Comparison of ENCODE assay signal across 8 cellular contexts in genomic region chr16:67833418-67834241, GRCh38. TPM values are rescaled to one million over a fixed set of nuclear protein-coding genes. Genes with fewer than 3 reads are reported as not detected.
DNase-seq lines count a peak whose midpoint lies in the region; ATAC-seq, FAIRE-seq and TF ChIP-seq lines count a peak whose summit lies in the region.

No MANE protein-coding gene starts in this region.

- peaks cover 4 to 12% (median 9%) of the 10 kb centered on the region in 4 experiments for H3K36me3 ChIP-seq in H1 (ENCODE audit: control insufficient read depth in 2 of 4, insufficient read depth in 4 of 4, low read length in 3 of 4)
- peaks cover 26% of the 10 kb centered on the region for H3K36me3 ChIP-seq in mesodermal cell (ENCODE audit: control insufficient read depth, insufficient read depth, low read length)

- TF ChIP-seq EP300 in H1 (IDR thresholded peaks at IDR 0.05; ENCODE audit: borderline replicate concordance in 1 of 2, low read depth in 2 of 2, low read length in 2 of 2), result no peak

- peak overlapping the region; percentile 98 for H2AFZ ChIP-seq in H1 (ENCODE audit: low read length)

- no peak overlapping the region for H4K5ac ChIP-seq in H1 (ENCODE audit: insufficient read length, low read depth, low read length)

- DNase-seq in COR-L47 (lab: John Stamatoyannopoulos, UW) (peak; percentile 89), HT-29 (ENCODE audit: low spot score) (peak; percentile 89), NK-92 (lab: John Stamatoyannopoulos, UW; ENCODE audit: unreplicated experiment) (peak; percentile 30), H1 (ENCODE audit: low read depth in 1 of 2, low spot score in 2 of 2) (peak in 1 of 2 experiments; percentile 97)
- DNase-seq in activated CD8-positive, alpha-beta memory T cell treated with anti-CD3 and anti-CD28 coated beads for 48 hours (ENCODE audit: low read depth in 2 of 3, low spot score in 2 of 3), result peak; percentile 83 to 91 (median 86)
- DNase-seq in stimulated activated CD8-positive, alpha-beta memory T cell treated with anti-CD3 and anti-CD28 coated beads, Interleukin-15, amount 100 ng/mL, for 24 hours (ENCODE audit: low read depth), result peak; percentile 80

- no peak overlapping the region for H3K18ac ChIP-seq in H1 (ENCODE audit: extremely low read depth, low read length)

- no peak overlapping the region for H3K4ac ChIP-seq in H1 (replicated peaks; ENCODE audit: insufficient read length, low read depth, low read length)

- H2BK20ac ChIP-seq in H1 (ENCODE audit: low read length), result no peak overlapping the region

- H3K79me1 ChIP-seq in H1 (ENCODE audit: low read depth, low read length), result no peaks in the 10 kb centered on the region; the same call in 1 of the 2 replicates

- peaks cover 5% of the 10 kb centered on the region for H3K23me2 ChIP-seq in H1 (ENCODE audit: low read depth, low read length)

- CTCF ChIA-PET in H1 (lab: Charles Lee; ENCODE audit: partially characterized antibody), result interaction anchor here (0.6 to 11.6 kb wide), 14 partner anchors 7 to 359 kb away, joined by 3 to 100 read pairs (median 4); partner anchors contain the start of gene LCAT

- TF ChIP-seq RAD21 in H1 (IDR thresholded peaks at IDR 0.05 in 1 of 2, conservative IDR thresholded peaks at IDR 0.05 in 1 of 2; ENCODE audit: low read depth in 2 of 2, low read length in 2 of 2), result no peak

- H4K8ac ChIP-seq in H1 (ENCODE audit: extremely low read depth, insufficient read depth, low read length), result peak overlapping the region; percentile 72; the same call in 1 of the 2 replicates

- H4K91ac ChIP-seq in H1 (replicated peaks; ENCODE audit: insufficient read length, low read length), result no peak overlapping the region

- H3K9me3 ChIP-seq in H1 (ENCODE audit: insufficient read depth in 2 of 2, low read depth in 1 of 2, low read length in 1 of 2) (no peaks in the 10 kb centered on the region), mesodermal cell (ENCODE audit: control insufficient read depth, low read length) (no peaks in the 10 kb centered on the region)

- peak overlapping the region; percentile 62 to 78 (median 74) for H3K4me3 ChIP-seq in H1 (ENCODE audit: extremely low read depth in 1 of 4, insufficient read depth in 2 of 4, low read depth in 3 of 4, low read length in 4 of 4)
- H3K4me3 ChIP-seq in mesodermal cell (ENCODE audit: extremely low read depth, insufficient read depth, low read length, poor library complexity, severe bottlenecking), result peak overlapping the region; percentile 76

- H3K27ac ChIP-seq in H1 (ENCODE audit: low read depth, low read length), result no peak overlapping the region
- peak overlapping the region; percentile 41 for H3K27ac ChIP-seq in mesodermal cell (ENCODE audit: low read depth, low read length, severe bottlenecking)

- H2BK5ac ChIP-seq in H1 (ENCODE audit: low read depth, low read length), result no peak overlapping the region

- peak; percentile 65 for FAIRE-seq in H1 (lab: Jason Lieb, UNC)

- H3K4me1 ChIP-seq in H1 (replicated peaks in 1 of 4; ENCODE audit: control insufficient read depth in 3 of 4, insufficient read depth in 4 of 4, low read length in 3 of 4) (no peaks in the 10 kb centered on the region; a peak in 1 of 7 replicates), mesodermal cell (ENCODE audit: control insufficient read depth, insufficient read depth, low read length, poor library complexity, severe bottlenecking) (peaks cover 12% of the 10 kb centered on the region)

- no peak overlapping the region for H2BK120ac ChIP-seq in H1 (replicated peaks; ENCODE audit: low read depth, low read length)

- peaks cover 0 to 5% of the 10 kb centered on the region in 2 experiments; a peak in 1 of 4 replicates for H3K79me2 ChIP-seq in H1 (ENCODE audit: control insufficient read depth in 1 of 2, insufficient read depth in 2 of 2, low read length in 2 of 2)

- peak in 1 of 2 experiments; percentile 84; a peak in 2 of 3 replicates for TF ChIP-seq POLR2A in H1 (IDR thresholded peaks at IDR 0.05; ENCODE audit: control extremely low read depth in 1 of 2, low read depth in 2 of 2, low read length in 2 of 2)

- 3% methylated on average over 49 of the region's 49 CpGs; no CpG with 5 or more reads in 1 of the 2 experiments for WGBS in H1 (ENCODE audit: extremely low coverage in 1 of 2, insufficient coverage in 1 of 2, insufficient read length in 1 of 2, insufficient replicate concordance in 2 of 2, low coverage in 1 of 2, low lambda C conversion rate in 2 of 2, missing lambda C conversion rate in 1 of 2), 2 experiments
- 2% methylated on average over 42 to 48 of the region's 49 CpGs for WGBS in mesodermal cell (ENCODE audit: insufficient coverage in 2 of 2), 2 experiments

- peak in 1 of 3 experiments; percentile 7; a peak in 1 of 4 replicates for TF ChIP-seq CTCF in H1 (IDR thresholded peaks at IDR 0.05; ENCODE audit: control extremely low read depth in 1 of 3, insufficient read depth in 1 of 3, low read depth in 1 of 3, low read length in 3 of 3)

- H2BK15ac ChIP-seq in H1 (ENCODE audit: low read length), result no peak overlapping the region

- H3K14ac ChIP-seq in H1 (ENCODE audit: insufficient read length), result no peak overlapping the region

- peak overlapping the region; percentile 51 to 88 (median 56) for H3K9ac ChIP-seq in H1 (replicated peaks in 1 of 4; ENCODE audit: extremely low read depth in 1 of 4, low read depth in 3 of 4, low read length in 3 of 4)

- H3K23ac ChIP-seq in H1 (ENCODE audit: insufficient read length), result no peak overlapping the region

- no peak overlapping the region for H3K56ac ChIP-seq in H1 (replicated peaks; ENCODE audit: insufficient read length, low read depth, low read length)

- peak; percentile 94 for ATAC-seq in GM21360 (IDR thresholded peaks at IDR 0.05; ENCODE audit: unreplicated experiment)

- POLR2A ChIA-PET in H1 (lab: Charles Lee; ENCODE audit: partially characterized antibody), result interaction anchor here (1.0 to 2.7 kb wide), 13 partner anchors 9 to 173 kb away, joined by 3 to 15 read pairs (median 5); partner anchors contain the start of genes ACD, EDC4, NUTF2 and TSNAXIP1

- no peak overlapping the region for H2AK5ac ChIP-seq in H1 (ENCODE audit: low read depth, low read length)

- peaks cover 1 to 4% of the 10 kb centered on the region in 2 experiments for H4K20me1 ChIP-seq in H1 (replicated peaks in 1 of 2; ENCODE audit: control insufficient read depth in 1 of 2, insufficient read depth in 2 of 2, low read length in 2 of 2)

- no peaks in the 10 kb centered on the region for H3K27me3 ChIP-seq in H1 (replicated peaks in 1 of 4; ENCODE audit: control insufficient read depth in 3 of 4, extremely low read depth in 1 of 4, insufficient read depth in 3 of 4, low read length in 3 of 4)

- peak overlapping the region; percentile 74 to 82 for H3K4me2 ChIP-seq in H1 (ENCODE audit: insufficient read depth in 1 of 2, low read depth in 2 of 2, low read length in 2 of 2)

- H2BK12ac ChIP-seq in H1 (ENCODE audit: low read depth, low read length), result no peak overlapping the region

RNA-seq across cellular contexts. Expression of gene THAP11, which starts 8.5 kb away (rescaled TPM):
- total RNA-seq in HT-29 (2014; rRNA removed; shearing (Covaris generic)), result 66.3 and 80.9 TPM in 2 replicates
- 54.8 and 56.4 TPM in 2 replicates for total RNA-seq in H1 (2021; fragmentation: NEBNext Ultra II Directional; extraction: Animal tissue kit (Norgen Biotek cat#: 25700))
- polyA plus RNA-seq in H1 (2011; rRNA removed), result 50.8 and 61.7 TPM in 2 replicates
- 65.6 TPM for polyA plus RNA-seq in H1 (2011; cell fraction: cytosol; rRNA removed)
- polyA plus RNA-seq in H1 (2011; cell fraction: nucleus; rRNA removed), result 43.6 TPM
- polyA plus RNA-seq in H1 (2012, experiment 1 of 2), result 39.6 to 44.1 TPM (median 43.1 TPM) in 4 replicates
- 43.8 TPM for polyA plus RNA-seq in H1 (2012, experiment 2 of 2)
- polyA plus RNA-seq in H1 (2013, experiment 1 of 2), result 28.0 TPM
- polyA plus RNA-seq in H1 (2013, experiment 2 of 2), result 28.8 TPM
- 28.1 and 32.3 TPM in 2 replicates for polyA minus RNA-seq in H1 (2011; rRNA and poly(A)+ RNA removed)
- 32.9 TPM for polyA minus RNA-seq in H1 (2011; cell fraction: cytosol; rRNA and poly(A)+ RNA removed)
- polyA minus RNA-seq in H1 (2011; cell fraction: nucleus; rRNA and poly(A)+ RNA removed), result 19.9 TPM
- 25.7 TPM for polyA plus RNA-seq in mesodermal cell (2013, experiment 1 of 2)
- 24.1 TPM for polyA plus RNA-seq in mesodermal cell (2013, experiment 2 of 2)

RNA-seq across cellular contexts. Expression of gene NUTF2, which starts 13.1 kb away (rescaled TPM):
- total RNA-seq in HT-29 (2014; rRNA removed; shearing (Covaris generic)), result 158 and 183 TPM in 2 replicates
- total RNA-seq in H1 (2021; fragmentation: NEBNext Ultra II Directional; extraction: Animal tissue kit (Norgen Biotek cat#: 25700)), result 219 and 229 TPM in 2 replicates
- polyA plus RNA-seq in H1 (2011; rRNA removed), result 377 and 382 TPM in 2 replicates
- 322 TPM for polyA plus RNA-seq in H1 (2011; cell fraction: cytosol; rRNA removed)
- polyA plus RNA-seq in H1 (2011; cell fraction: nucleus; rRNA removed), result 256 TPM
- 285 to 353 TPM (median 329 TPM) in 4 replicates for polyA plus RNA-seq in H1 (2012, experiment 1 of 2)
- 190 TPM for polyA plus RNA-seq in H1 (2012, experiment 2 of 2)
- 335 TPM for polyA plus RNA-seq in H1 (2013, experiment 1 of 2)
- 317 TPM for polyA plus RNA-seq in H1 (2013, experiment 2 of 2)
- polyA minus RNA-seq in H1 (2011; rRNA and poly(A)+ RNA removed), result 306 and 380 TPM in 2 replicates
- 201 TPM for polyA minus RNA-seq in H1 (2011; cell fraction: cytosol; rRNA and poly(A)+ RNA removed)
- polyA minus RNA-seq in H1 (2011; cell fraction: nucleus; rRNA and poly(A)+ RNA removed), result 150 TPM
- 258 TPM for polyA plus RNA-seq in mesodermal cell (2013, experiment 1 of 2)
- polyA plus RNA-seq in mesodermal cell (2013, experiment 2 of 2), result 246 TPM

RNA-seq across cellular contexts. Expression of gene CENPT, which starts 13.9 kb away (rescaled TPM):
- 42.8 and 43.2 TPM in 2 replicates for total RNA-seq in HT-29 (2014; rRNA removed; shearing (Covaris generic))
- 42.2 and 42.4 TPM in 2 replicates for total RNA-seq in H1 (2021; fragmentation: NEBNext Ultra II Directional; extraction: Animal tissue kit (Norgen Biotek cat#: 25700))
- polyA plus RNA-seq in H1 (2011; rRNA removed), result 53.4 and 82.7 TPM in 2 replicates
- polyA plus RNA-seq in H1 (2011; cell fraction: cytosol; rRNA removed), result 82.3 TPM
- polyA plus RNA-seq in H1 (2011; cell fraction: nucleus; rRNA removed), result 415 TPM
- polyA plus RNA-seq in H1 (2012, experiment 1 of 2), result 38.1 to 58.6 TPM (median 58.5 TPM) in 4 replicates
- 39.5 TPM for polyA plus RNA-seq in H1 (2012, experiment 2 of 2)
- polyA plus RNA-seq in H1 (2013, experiment 1 of 2), result 41.5 TPM
- polyA plus RNA-seq in H1 (2013, experiment 2 of 2), result 34.8 TPM
- polyA minus RNA-seq in H1 (2011; rRNA and poly(A)+ RNA removed), result 22.9 and 26.2 TPM in 2 replicates
- 18.9 TPM for polyA minus RNA-seq in H1 (2011; cell fraction: cytosol; rRNA and poly(A)+ RNA removed)
- 50.5 TPM for polyA minus RNA-seq in H1 (2011; cell fraction: nucleus; rRNA and poly(A)+ RNA removed)
- 46.2 TPM for polyA plus RNA-seq in mesodermal cell (2013, experiment 1 of 2)
- polyA plus RNA-seq in mesodermal cell (2013, experiment 2 of 2), result 39.0 TPM

RNA-seq across cellular contexts. Expression of gene TSNAXIP1, which starts 26.9 kb away (rescaled TPM):
- total RNA-seq in HT-29 (2014; rRNA removed; shearing (Covaris generic)), result 1.1 TPM in 1 of 2 replicates, not detected in the other
- 0.37 and 1.3 TPM in 2 replicates for total RNA-seq in H1 (2021; fragmentation: NEBNext Ultra II Directional; extraction: Animal tissue kit (Norgen Biotek cat#: 25700))
- 0.39 and 0.94 TPM in 2 replicates for polyA plus RNA-seq in H1 (2011; rRNA removed)
- polyA plus RNA-seq in H1 (2011; cell fraction: cytosol; rRNA removed), result 1.2 TPM
- 5.5 TPM for polyA plus RNA-seq in H1 (2011; cell fraction: nucleus; rRNA removed)
- 1.2 to 1.6 TPM (median 1.3 TPM) in 4 replicates for polyA plus RNA-seq in H1 (2012, experiment 1 of 2)
- 0.37 TPM for polyA plus RNA-seq in H1 (2012, experiment 2 of 2)
- polyA plus RNA-seq in H1 (2013, experiment 1 of 2), result 0.97 TPM
- 0.74 TPM for polyA plus RNA-seq in H1 (2013, experiment 2 of 2)
- 0.41 TPM in 2 replicates for polyA minus RNA-seq in H1 (2011; rRNA and poly(A)+ RNA removed)
- polyA minus RNA-seq in H1 (2011; cell fraction: cytosol; rRNA and poly(A)+ RNA removed), result not detected
- polyA minus RNA-seq in H1 (2011; cell fraction: nucleus; rRNA and poly(A)+ RNA removed), result 1.2 TPM
- polyA plus RNA-seq in mesodermal cell (2013, experiment 1 of 2), result 0.92 TPM
- polyA plus RNA-seq in mesodermal cell (2013, experiment 2 of 2), result 0.76 TPM

RNA-seq across cellular contexts. Expression of gene RANBP10, which starts 27.3 kb away (rescaled TPM):
- 6.7 and 8.3 TPM in 2 replicates for total RNA-seq in HT-29 (2014; rRNA removed; shearing (Covaris generic))
- total RNA-seq in H1 (2021; fragmentation: NEBNext Ultra II Directional; extraction: Animal tissue kit (Norgen Biotek cat#: 25700)), result 13.8 and 16.8 TPM in 2 replicates
- 14.2 and 16.3 TPM in 2 replicates for polyA plus RNA-seq in H1 (2011; rRNA removed)
- 9.9 TPM for polyA plus RNA-seq in H1 (2011; cell fraction: cytosol; rRNA removed)
- polyA plus RNA-seq in H1 (2011; cell fraction: nucleus; rRNA removed), result 20.6 TPM
- 10.6 to 12.7 TPM (median 11.3 TPM) in 4 replicates for polyA plus RNA-seq in H1 (2012, experiment 1 of 2)
- 7.9 TPM for polyA plus RNA-seq in H1 (2012, experiment 2 of 2)
- 7.7 TPM for polyA plus RNA-seq in H1 (2013, experiment 1 of 2)
- 7.7 TPM for polyA plus RNA-seq in H1 (2013, experiment 2 of 2)
- 26.2 and 32.5 TPM in 2 replicates for polyA minus RNA-seq in H1 (2011; rRNA and poly(A)+ RNA removed)
- 7.8 TPM for polyA minus RNA-seq in H1 (2011; cell fraction: cytosol; rRNA and poly(A)+ RNA removed)
- polyA minus RNA-seq in H1 (2011; cell fraction: nucleus; rRNA and poly(A)+ RNA removed), result 10.3 TPM
- polyA plus RNA-seq in mesodermal cell (2013, experiment 1 of 2), result 12.1 TPM
- 10.3 TPM for polyA plus RNA-seq in mesodermal cell (2013, experiment 2 of 2)
